In genomic region chr16:3938843-3939624, GRCh38 we compare ENCODE assay signal across 8 cellular contexts. TPM values are rescaled to one million over a fixed set of nuclear protein-coding genes. Genes with fewer than 3 reads are reported as not detected.
DNase-seq lines count a peak whose midpoint lies in the region; ATAC-seq, FAIRE-seq and TF ChIP-seq lines count a peak whose summit lies in the region.

No MANE protein-coding gene starts in this region.

- TF ChIP-seq POLR2A in GM12891 (IDR thresholded peaks at IDR 0.05; ENCODE audit: low read depth, low read length) (no peak), suprapubic skin (IDR thresholded peaks at IDR 0.05) (no peak)

- H3K9me2 ChIP-seq in OCI-LY7 (ENCODE audit: insufficient read depth, low read length), result no peaks in the 10 kb centered on the region

- CTCF ChIA-PET in OCI-LY7 (lab: Charles Lee; ENCODE audit: unreplicated experiment), result no interaction called here

- H3K27me3 Mint-ChIP-seq in neural progenitor cell (ENCODE audit: insufficient read depth, low read depth), result peaks cover 8% of the 10 kb centered on the region

- POLR2A ChIA-PET in OCI-LY7 (lab: Charles Lee), result no interaction called here

- peak; percentile 85 for DNase-seq in GM12891 (ENCODE audit: insufficient read length, low spot score)
- DNase-seq in OCI-LY7 (ENCODE audit: low spot score), result peak; percentile 52
- peak; percentile 42 for DNase-seq in activated T-helper 1 cell treated with Interleukin-2 at 50 U/mL for 16 hours (ENCODE audit: low read depth)
- peak; percentile 80 for DNase-seq in fibroblast of peridontal ligament (ENCODE audit: extremely low read depth)
- DNase-seq in neural progenitor cell (ENCODE audit: low spot score), result peak; percentile 89
- DNase-seq in suprapubic skin (ENCODE audit: low spot score in 2 of 2), result peak in 1 of 2 donors; percentile 80

- no peaks in the 10 kb centered on the region for H4K20me1 ChIP-seq in OCI-LY7 (ENCODE audit: insufficient read depth, low read length)
- no peaks in the 10 kb centered on the region for H4K20me1 ChIP-seq in neural progenitor cell (ENCODE audit: low read depth)

- BruUV-seq in OCI-LY7 (replicated peaks; lab: Mats Ljungman, UMichigan), result no TSS peak

- no peak overlapping the region for H3K4me2 ChIP-seq in OCI-LY7 (ENCODE audit: low read length)
- H3K4me2 ChIP-seq in neural progenitor cell, result peak overlapping the region; percentile 66

- no peaks in the 10 kb centered on the region for H3F3A ChIP-seq in neural progenitor cell (ENCODE audit: low read depth)

- H3K27ac Mint-ChIP-seq in neural progenitor cell, result no peak overlapping the region

- no peak for ATAC-seq in GM21619 (IDR thresholded peaks at IDR 0.05; ENCODE audit: unreplicated experiment)

- H3K4me1 ChIP-seq in OCI-LY7 (ENCODE audit: insufficient read depth, low read length, poor library complexity, severe bottlenecking) (no peaks in the 10 kb centered on the region), neural progenitor cell (no peaks in the 10 kb centered on the region), suprapubic skin (peaks cover 9% of the 10 kb centered on the region)

- no peak overlapping the region for H3K4me3 ChIP-seq in OCI-LY7 (ENCODE audit: low read depth, low read length, poor library complexity, severe bottlenecking)
- peak overlapping the region; percentile 31 for H3K4me3 ChIP-seq in neural progenitor cell
- peak overlapping the region; percentile 53 for H3K4me3 ChIP-seq in suprapubic skin

- FAIRE-seq in GM12891 (lab: Jason Lieb, UNC), result no peak

- H3K9ac ChIP-seq in neural progenitor cell, result no peak overlapping the region

- no peaks in the 10 kb centered on the region for H3K27me3 ChIP-seq in neural progenitor cell
- H3K27me3 ChIP-seq in suprapubic skin, result no peaks in the 10 kb centered on the region

- no peaks in the 10 kb centered on the region for H3K79me2 ChIP-seq in OCI-LY7 (ENCODE audit: insufficient read depth, low read depth, low read length)
- no peaks in the 10 kb centered on the region for H3K79me2 ChIP-seq in neural progenitor cell (ENCODE audit: low read depth)

- H3K4me3 Mint-ChIP-seq in neural progenitor cell, result no peak overlapping the region

- no peaks in the 10 kb centered on the region for H3K36me3 Mint-ChIP-seq in neural progenitor cell

- H3K9me3 ChIP-seq in OCI-LY7 (ENCODE audit: low read length), result no peaks in the 10 kb centered on the region
- H3K9me3 ChIP-seq in neural progenitor cell (ENCODE audit: low read depth), result no peaks in the 10 kb centered on the region
- H3K9me3 ChIP-seq in suprapubic skin, result no peaks in the 10 kb centered on the region

- WGBS in suprapubic skin, result 25% methylated on average over 14 of the region's 43 CpGs

- peaks cover 8% of the 10 kb centered on the region for H3K9me3 Mint-ChIP-seq in neural progenitor cell

- TF ChIP-seq EP300 in suprapubic skin (IDR thresholded peaks at IDR 0.05), result no peak

- TF ChIP-seq CTCF in 22Rv1 (IDR thresholded peaks at IDR 0.05) (peak; percentile 99), OCI-LY7 (conservative IDR thresholded peaks at IDR 0.05; ENCODE audit: low read length) (peak; percentile 86), neural progenitor cell (IDR thresholded peaks at IDR 0.05) (peak; percentile 96), suprapubic skin (IDR thresholded peaks at IDR 0.05) (peak; percentile 55 to 96)

- H2AFZ ChIP-seq in OCI-LY7 (ENCODE audit: low read length), result no peak overlapping the region
- H2AFZ ChIP-seq in neural progenitor cell (replicated peaks), result peak overlapping the region; percentile 97

- H3K4me1 Mint-ChIP-seq in neural progenitor cell, result peaks cover 3% of the 10 kb centered on the region

- H3K27ac ChIP-seq in 22Rv1, result no peak overlapping the region
- H3K27ac ChIP-seq in OCI-LY7 (ENCODE audit: low read depth, low read length, poor library complexity, severe bottlenecking), result no peak overlapping the region
- H3K27ac ChIP-seq in neural progenitor cell, result no peak overlapping the region
- no peak overlapping the region for H3K27ac ChIP-seq in suprapubic skin

- intact Hi-C loops in OCI-LY7 (cut with micrococcal nuclease; ENCODE audit: unreplicated experiment), result no loop called here

- H3K36me3 ChIP-seq in OCI-LY7 (ENCODE audit: insufficient read depth, low read length), result no peaks in the 10 kb centered on the region
- no peaks in the 10 kb centered on the region for H3K36me3 ChIP-seq in neural progenitor cell
- no peaks in the 10 kb centered on the region for H3K36me3 ChIP-seq in suprapubic skin

TF ChIP-seq in GM12891, 5 proteins besides CTCF, POLR2A, EP300 and RAD21:
- TF ChIP-seq POLR2AphosphoS5 (IDR thresholded peaks at IDR 0.05; ENCODE audit: low read depth, low read length), result no peak

RNA-seq across cellular contexts. Expression of gene CREBBP, which starts 58.5 kb away (rescaled TPM):
- 10.7 TPM for polyA plus RNA-seq in GM12891 (2012; ENCODE audit: low read depth, missing spikeins)
- total RNA-seq in OCI-LY7 (2014; rRNA removed; shearing (Covaris generic)), result 33.0 and 36.0 TPM in 2 replicates
- total RNA-seq in OCI-LY7 (2022) (72.3 and 75.8 TPM in 2 replicates), neural progenitor cell (ENCODE audit: low replicate concordance) (21.6 and 60.6 TPM in 2 replicates), suprapubic skin (100 to 1,000 TPM in 3 of 4 donors, 10 to 100 TPM in 1; 76.3 to 152 (median 105) TPM)
